8 cellular contexts compared by ENCODE assay signal in the genomic region with DNA sequence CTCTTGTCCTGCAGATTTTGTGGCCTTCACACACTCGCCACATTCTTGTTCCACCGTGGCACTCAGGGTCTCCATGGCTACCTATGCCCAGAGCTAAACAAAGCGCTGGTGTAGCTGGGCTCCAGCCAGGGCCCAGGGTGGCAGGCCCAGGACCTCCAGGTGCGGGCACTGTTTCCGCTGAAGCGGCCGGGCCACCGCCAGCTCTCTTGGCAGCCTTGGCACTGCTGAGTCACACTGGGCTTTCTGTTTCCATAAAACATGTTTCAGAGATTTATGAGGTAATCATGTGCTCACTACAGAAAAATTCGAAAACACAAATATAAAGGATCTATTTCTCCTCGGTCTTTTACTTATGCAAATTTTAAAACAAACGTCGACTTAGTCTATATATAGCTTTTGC. TPM values are rescaled to one million over a fixed set of nuclear protein-coding genes. Genes with fewer than 3 reads are reported as not detected.
A peak's percentile ranks its signal among the peaks of the same experiment; 100 is the strongest.
DNase-seq lines count a peak whose midpoint lies in the region; ATAC-seq and TF ChIP-seq lines count a peak whose summit lies in the region.

No MANE protein-coding gene starts in this region.

- H3K4me1 ChIP-seq in left lung (peaks cover 0 to 8% of the 10 kb centered on the region in 2 donors), ovary (ENCODE audit: insufficient read depth) (no peaks in the 10 kb centered on the region)

- H3K27me3 ChIP-seq in left lung (peaks cover 0 to 48% of the 10 kb centered on the region in 2 donors), ovary (no peaks in the 10 kb centered on the region)

- peak; percentile 47 for DNase-seq in Ammon's horn (ENCODE audit: low spot score)
- DNase-seq in HT-29 (ENCODE audit: low spot score) = peak; percentile 92
- DNase-seq in anterior cingulate cortex (lab: John Stamatoyannopoulos, UW) = peak in 37 of 58 donors; percentile 3 to 84 (median 38)
- peak; percentile 76 to 86 for DNase-seq in left lung
- DNase-seq in HEK293T (ENCODE audit: extremely low spot score) = no peak
- no peak for DNase-seq in epidermal melanocyte (ENCODE audit: insufficient read length, low spot score)
- no peak for DNase-seq in ovary

- TF ChIP-seq POLR2A in ovary (IDR thresholded peaks at IDR 0.05) = no peak

- ATAC-seq in left lung (peak; percentile 92), GM21526 (IDR thresholded peaks at IDR 0.05; ENCODE audit: low FRiP score, unreplicated experiment) (no peak)

- CTCF ChIA-PET in HEK293T (lab: Yijun Ruan, JAX) = interaction anchor here (0.7 kb wide), 1 partner anchor 59 kb away, joined by 3 read pairs; no protein-coding TSS in a partner anchor

- TF ChIP-seq CTCF in left lung (IDR thresholded peaks at IDR 0.05) (no peak), ovary (IDR thresholded peaks at IDR 0.05) (no peak)

- intact Hi-C loops in left lung (cut with DNase I) (no loop called here), ovary (cut with DNase I) (no loop called here)

- H3K4me3 ChIP-seq in left lung = no peak overlapping the region
- no peak overlapping the region for H3K4me3 ChIP-seq in ovary

- 46 to 59% (median 56%) methylated on average over 12 of the region's 12 CpGs for WGBS in ovary, 3 donors

- no peak for TF ChIP-seq EP300 in ovary (IDR thresholded peaks at IDR 0.05)

- H3K9me3 ChIP-seq in left lung (no peaks in the 10 kb centered on the region), ovary (no peaks in the 10 kb centered on the region)

- H3K27ac ChIP-seq in left lung (no peak overlapping the region), ovary (no peak overlapping the region)

- H3K36me3 ChIP-seq in left lung (no peaks in the 10 kb centered on the region), ovary (no peaks in the 10 kb centered on the region)

- POLR2A ChIA-PET in HEK293T (lab: Yijun Ruan, JAX) = no interaction called here

TF ChIP-seq in HEK293T, 16 proteins besides CTCF, POLR2A, EP300 and RAD21:
- TF ChIP-seq FOXK2 (IDR thresholded peaks at IDR 0.05) (no peak), ARNT (IDR thresholded peaks at IDR 0.05) (no peak), CTBP1 (IDR thresholded peaks at IDR 0.05; ENCODE audit: borderline replicate concordance) (no peak), BHLHE40 (IDR thresholded peaks at IDR 0.05; ENCODE audit: borderline replicate concordance) (no peak), ZNF384 (IDR thresholded peaks at IDR 0.05) (no peak)

RNA-seq across cellular contexts. Expression of a gene that starts 51.3 kb away (rescaled TPM):
- 25.2 and 25.8 TPM in 2 replicates for total RNA-seq in HT-29 (2014; rRNA removed; shearing (Covaris generic))
- under 1 TPM; 0.34 to 0.70 TPM for total RNA-seq in left lung
- under 1 TPM in 2 of 7 donors, not detected in 5; 0.26 to 0.95 TPM for total RNA-seq in ovary
- polyA plus RNA-seq in ovary = not detected

Comparison
In these comparisons a context has a peak if more than half of its experiments do, and no peak if none do; other contexts are left out.
1. DNase-seq: peak in Ammon's horn (single experiment), HT-29 (single experiment), anterior cingulate cortex (37 of 58) and left lung (2 of 2); none in HEK293T (single experiment), epidermal melanocyte (single experiment) and ovary (0 of 5).
2. RNA of a gene that starts 51.3 kb away (total RNA-seq): 25.2 to 25.8 TPM in HT-29; 0.34 to 0.70 TPM in left lung and 0.26 to 0.95 TPM in ovary; every median in the first group is over 10 times any median in the second.